26 cellular contexts compared by ENCODE assay signal in the genomic region with DNA sequence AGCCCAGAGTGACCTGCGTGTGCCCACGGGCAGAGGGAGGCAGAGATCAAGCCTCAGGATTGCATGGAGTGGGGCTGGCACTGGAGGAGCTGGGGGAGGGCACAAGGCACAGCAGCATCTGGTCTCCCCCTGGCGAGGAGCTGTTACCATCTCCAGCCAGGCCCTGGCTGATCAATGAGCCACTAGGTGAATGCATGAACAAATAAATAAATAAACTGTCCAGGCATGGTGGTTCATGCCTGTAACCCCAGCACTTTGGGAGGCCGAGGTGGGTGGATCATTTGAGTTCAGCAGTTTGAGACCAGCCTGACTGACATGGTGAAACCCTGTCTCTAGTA. TPM values are rescaled to one million over a fixed set of nuclear protein-coding genes. Genes with fewer than 3 reads are reported as not detected.
"Had no signal": no experiment of that assay in that cellular context is flagged by ENCODE, and none has a peak within 500 bp of the region (broad histone marks: within the 10 kb centered on the region; RNA-seq: fewer than 3 reads in every experiment).

No MANE protein-coding gene starts in this region.

- H3K4me3 ChIP-seq: cardiac muscle cell, K562, PC-9 had no signal

- ATAC-seq: activated CD8-positive, alpha-beta T cell treated with anti-CD3 and anti-CD28 coated beads, Interleukin-2, amount 10 ng/mL, durations not matched to agents 7 days and 5 days; activated naive CD8-positive, alpha-beta T cell treated with anti-CD3 and anti-CD28 coated beads, Interleukin-2, amount 50 U/mL, for 24 hours; K562 had no signal

- H3K36me3 ChIP-seq: brain microvascular endothelial cell, cardiac muscle cell had no signal

- H3K4me2 ChIP-seq: PC-9 had no signal

- H3K27ac ChIP-seq: brain microvascular endothelial cell, cardiac muscle cell, PC-9 had no signal

- H3K27me3 ChIP-seq: brain microvascular endothelial cell, cardiac muscle cell had no signal

- DNase-seq: activated CD4-positive, alpha-beta T cell treated with anti-CD3 and anti-CD28 coated beads, Interleukin-2, amount 10 ng/mL, durations not matched to agents 7 days and 5 days; activated CD4-positive, alpha-beta T cell treated with anti-CD3 and anti-CD28 coated beads, Interleukin-2, amount 50 U/mL, for 48 hours; activated CD8-positive, alpha-beta memory T cell treated with anti-CD3 and anti-CD28 coated beads, Interleukin-2, amount 50 U/mL, for 48 hours; activated CD8-positive, alpha-beta T cell treated with anti-CD3 and anti-CD28 coated beads, Interleukin-2, amount 10 ng/mL, durations not matched to agents 7 days and 5 days; activated effector memory CD4-positive, alpha-beta T cell treated with Interleukin-2 at 50 U/mL for 16 hours; activated naive CD4-positive, alpha-beta T cell treated with anti-CD3 and anti-CD28 coated beads, Interleukin-2, amount 10 ng/mL, durations not matched to agents 7 days and 5 days; activated naive CD8-positive, alpha-beta T cell treated with anti-CD3 and anti-CD28 coated beads, Interleukin-2, amount 50 U/mL, for 24 hours; activated T-cell treated with anti-CD3 and anti-CD28 coated beads, Interleukin-2, amount 50 U/mL, for 48 hours; amniotic stem cell; aorta; brain microvascular endothelial cell; NCI-H1105; NCI-H1417 treated with DMSO at 0.1 percent for 48 hours; NCI-H187 treated with DMSO at 0.1 percent for 48 hours; NCI-H2227 treated with DMSO at 0.1 percent for 48 hours; NCI-H510A treated with DMSO at 0.1 percent for 48 hours; NCI-H526 treated with DMSO at 0.1 percent for 48 hours; PC-9; Right ventricle myocardium superior; T1000 had no signal

- H2AFZ ChIP-seq: PC-9 had no signal

RNA-seq across cellular contexts. Expression of a gene that starts 20.8 kb away (rescaled TPM):
- total RNA-seq: activated CD4-positive, alpha-beta T cell treated with anti-CD3 and anti-CD28 coated beads, Interleukin-2, amount 10 ng/mL, durations not matched to agents 7 days and 5 days; activated CD8-positive, alpha-beta T cell treated with anti-CD3 and anti-CD28 coated beads, Interleukin-2, amount 10 ng/mL, durations not matched to agents 7 days and 5 days; aorta; cardiac muscle cell; K562; M059J; OCI-LY7; PC-9; Right ventricle myocardium superior; T-helper 1 cell treated with Interleukin-12 subunit alpha and Interleukin-12 subunit beta and Interleukin-4 antibody, amounts not matched to agents 30 ng/mL and 1 ng/mL, for 36 hours; T-helper 2 cell treated with Interferon-gamma antibody and Interleukin-4, amounts not matched to agents 100 ng/mL and 5 ng/mL, for 36 hours had no signal
- polyA plus RNA-seq: aorta, cardiac muscle cell, K562 had no signal
